In the genomic region with DNA sequence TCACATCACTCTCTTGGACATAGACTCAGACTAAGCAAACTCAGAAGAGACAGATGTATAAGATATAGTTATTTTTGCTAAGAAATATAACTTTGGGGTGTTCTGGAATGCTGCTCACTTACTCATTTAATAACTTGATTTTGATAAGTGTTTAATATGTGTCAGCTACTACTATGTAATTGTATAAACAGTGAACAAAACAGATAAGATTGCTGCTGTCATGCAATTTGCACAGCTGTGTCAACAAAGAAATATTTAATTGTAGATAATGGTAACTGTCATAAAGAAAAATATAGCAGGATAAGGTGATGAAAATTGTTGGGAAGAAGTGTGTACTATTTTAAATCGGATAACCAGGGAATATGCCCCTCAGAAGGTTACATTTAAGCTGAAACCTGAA, we compare ENCODE assay signal across 17 cellular contexts.
DNase-seq lines count a peak whose midpoint lies in the region; ATAC-seq, FAIRE-seq and TF ChIP-seq lines count a peak whose summit lies in the region.
"Had no signal": no experiment of that assay in that cellular context is flagged by ENCODE, and none has a peak within 500 bp of the region (broad histone marks: within the 10 kb centered on the region; RNA-seq: fewer than 3 reads in every experiment).

No MANE protein-coding gene starts in this region.

- 10 to 13% methylated on average over 1 of the region's 1 CpG for WGBS in pancreas, 2 donors

- peak overlapping the region; percentile 83 for H3K27ac ChIP-seq in brain microvascular endothelial cell
- H3K27ac ChIP-seq in pancreas = no peak overlapping the region
- no peak overlapping the region for H3K27ac ChIP-seq in uterus
- H3K27ac ChIP-seq: KMS-11 had no signal

- no peaks in the 10 kb centered on the region for H3K9me3 ChIP-seq in pancreas
- no peaks in the 10 kb centered on the region for H3K9me3 ChIP-seq in uterus
- H3K9me3 ChIP-seq: Caco-2, MG63 had no signal

- no peak for FAIRE-seq in pancreas (lab: Jason Lieb, UNC)
- FAIRE-seq: GM19239, HepG2 had no signal

- H3K4me3 ChIP-seq in brain microvascular endothelial cell (ENCODE audit: low read depth, low read length) = no peak overlapping the region
- no peak overlapping the region for H3K4me3 ChIP-seq in pancreas
- H3K4me3 ChIP-seq in uterus = no peak overlapping the region
- H3K4me3 ChIP-seq: MG63 had no signal

- TF ChIP-seq CTCF in HFFc6 (IDR thresholded peaks at IDR 0.05) (no peak), brain microvascular endothelial cell (IDR thresholded peaks at IDR 0.05; ENCODE audit: low read depth, low read length, missing control alignments) (no peak), pancreas (IDR thresholded peaks at IDR 0.05) (no peak), uterus (IDR thresholded peaks at IDR 0.05) (no peak), omental fat pad (IDR thresholded peaks at IDR 0.05) (no peak)

- no peak overlapping the region for H3K4me3 Mint-ChIP-seq in HFFc6

- peak; percentile 81 to 88 (median 85) for ATAC-seq in pancreas
- ATAC-seq in GM21515 (IDR thresholded peaks at IDR 0.05; ENCODE audit: unreplicated experiment) = no peak
- no peak for ATAC-seq in omental fat pad (ENCODE audit: low FRiP score)
- ATAC-seq: HepG2 had no signal

- no peak for TF ChIP-seq POLR2A in uterus (IDR thresholded peaks at IDR 0.05)

- H3K4me1 Mint-ChIP-seq in HFFc6 (ENCODE audit: low read depth) = peaks cover 23% of the 10 kb centered on the region

- H3K4me1 ChIP-seq in pancreas = peaks cover 7 to 11% (median 10%) of the 10 kb centered on the region in 3 donors
- H3K4me1 ChIP-seq in uterus = no peaks in the 10 kb centered on the region
- H3K4me1 ChIP-seq: Caco-2 had no signal

- H3K27ac Mint-ChIP-seq in HFFc6 = peak overlapping the region; percentile 25

- no peaks in the 10 kb centered on the region; the same call in 1 of the 2 replicates for H3K27me3 Mint-ChIP-seq in HFFc6 (ENCODE audit: insufficient read depth)

- H3K27me3 ChIP-seq in brain microvascular endothelial cell (replicated peaks) (no peaks in the 10 kb centered on the region), pancreas (no peaks in the 10 kb centered on the region), uterus (no peaks in the 10 kb centered on the region)
- H3K27me3 ChIP-seq: MG63 had no signal

- H3K36me3 Mint-ChIP-seq in HFFc6 (ENCODE audit: low read depth) = no peaks in the 10 kb centered on the region; the same call in 1 of the 2 replicates

- DNase-seq in HFFc6 (no peak), NCI-H146 (lab: John Stamatoyannopoulos, UW) (peak; percentile 49), brain microvascular endothelial cell (peak; percentile 45), pancreas (no peak), uterus (no peak), omental fat pad (ENCODE audit: low spot score) (no peak)
- DNase-seq: Caco-2, DMS153, H7, MG63, NCI-H1092, NCI-H1694, NCI-H526 treated with DMSO at 0.1 percent for 48 hours had no signal

- in situ Hi-C loops in brain microvascular endothelial cell (cut with HindIII; ENCODE audit: low pct_ligation_motif_present, low sequenced_read_pairs) = no loop called here

- H3K36me3 ChIP-seq in brain microvascular endothelial cell (replicated peaks) (no peaks in the 10 kb centered on the region), pancreas (no peaks in the 10 kb centered on the region), uterus (no peaks in the 10 kb centered on the region)
- H3K36me3 ChIP-seq: MG63 had no signal

- no peaks in the 10 kb centered on the region for H3K9me3 Mint-ChIP-seq in HFFc6

- intact Hi-C loops in pancreas (cut with DNase I) (no loop called here), uterus (cut with DNase I; ENCODE audit: low total_unique reads) (no loop called here)

Comparison
In these comparisons a context has a peak if more than half of its experiments do, and no peak if none do; other contexts are left out.
1. DNase-seq: peak in NCI-H146 (single experiment) and brain microvascular endothelial cell (single experiment); none in HFFc6 (single experiment), pancreas (0 of 6), uterus (0 of 2) and omental fat pad (single experiment).
2. ATAC-seq: peak in pancreas (4 of 4); none in GM21515 (single experiment) and omental fat pad (single experiment).